11 cellular contexts compared by ENCODE assay signal in the genomic region with DNA sequence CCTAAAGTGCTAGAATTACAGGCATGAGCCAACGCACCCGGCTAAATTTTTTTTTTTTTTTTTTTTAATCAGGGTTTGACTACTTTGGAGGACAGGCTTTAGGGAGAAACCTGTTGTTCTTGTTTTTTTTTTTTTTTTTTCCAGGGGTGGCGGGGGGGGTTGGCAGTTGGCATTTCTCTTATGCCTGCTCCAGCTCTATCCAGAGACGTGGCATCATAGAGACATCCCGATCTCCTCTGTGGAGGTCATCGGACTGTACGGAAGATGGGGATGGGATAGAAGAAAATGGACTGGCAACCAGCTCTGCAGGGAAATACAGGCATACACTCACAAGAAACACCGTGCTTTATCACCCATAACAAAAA.
DNase-seq lines count a peak whose midpoint lies in the region; ATAC-seq and TF ChIP-seq lines count a peak whose summit lies in the region.
"Had no signal": no experiment of that assay in that cellular context is flagged by ENCODE, and none has a peak within 500 bp of the region (broad histone marks: within the 10 kb centered on the region; RNA-seq: fewer than 3 reads in every experiment).

No MANE protein-coding gene starts in this region.

- H3K4me3 ChIP-seq in breast epithelium (peak overlapping the region; percentile 29 to 57 (median 46)), upper lobe of left lung (peak overlapping the region in 3 of 4 donors; percentile 14 to 46 (median 35)), foreskin fibroblast (ENCODE audit: low read depth in 1 of 2, low read length in 2 of 2) (peak overlapping the region in 1 of 2 donors; percentile 33)

- H3K9me3 ChIP-seq in breast epithelium (no peaks in the 10 kb centered on the region), upper lobe of left lung (no peaks in the 10 kb centered on the region)

- 41 to 66% methylated on average over 8 of the region's 8 CpGs for WGBS in upper lobe of left lung, 2 donors

- H3K36me3 ChIP-seq in breast epithelium (no peaks in the 10 kb centered on the region), upper lobe of left lung (no peaks in the 10 kb centered on the region)

- no peak overlapping the region for H3K4me3 Mint-ChIP-seq in mesothelial cell of epicardium

- peaks cover 0 to 10% of the 10 kb centered on the region in 2 donors for H3K4me1 ChIP-seq in breast epithelium
- H3K4me1 ChIP-seq in upper lobe of left lung, result peaks cover 28 to 39% (median 31%) of the 10 kb centered on the region in 4 donors

- H3K4me1 Mint-ChIP-seq in mesothelial cell of epicardium, result peaks cover 16% of the 10 kb centered on the region

- TF ChIP-seq CTCF in breast epithelium (IDR thresholded peaks at IDR 0.05), result no peak
- no peak for TF ChIP-seq CTCF in mesothelial cell of epicardium (IDR thresholded peaks at IDR 0.05; ENCODE audit: unreplicated experiment)
- no peak for TF ChIP-seq CTCF in upper lobe of left lung (IDR thresholded peaks at IDR 0.05)
- TF ChIP-seq CTCF in foreskin fibroblast (IDR thresholded peaks at IDR 0.05; ENCODE audit: low read depth, low read length), result no peak

- ATAC-seq in Right ventricle myocardium superior (ENCODE audit: poor library complexity) (peak; percentile 26), upper lobe of left lung (ENCODE audit: low FRiP score in 2 of 2) (peak in 1 of 2 donors; percentile 56)

- DNase-seq in Right ventricle myocardium superior, result no peak
- no peak for DNase-seq in cardiac septum (ENCODE audit: low spot score)
- no peak for DNase-seq in breast epithelium (ENCODE audit: low spot score in 2 of 2)
- DNase-seq in mesothelial cell of epicardium (ENCODE audit: low spot score in 2 of 2, unreplicated experiment in 2 of 2), result no peak
- DNase-seq in upper lobe of left lung, result no peak
- DNase-seq in stimulated activated CD4-positive, alpha-beta T cell treated with anti-CD3 and anti-CD28 coated beads, Interleukin-4, amount 100 ng/mL, for 1 hour, result no peak
- DNase-seq in islet precursor cell, result no peak
- no peak for DNase-seq in foreskin fibroblast
- DNase-seq: effector memory CD4-positive, alpha-beta T cell; NCI-H2227 treated with DMSO at 0.1 percent for 48 hours; stimulated activated naive CD4-positive, alpha-beta T cell treated with Interleukin-2 at 50 U/mL for 16 hours had no signal

- peak overlapping the region; percentile 78 for H3K27ac Mint-ChIP-seq in mesothelial cell of epicardium

- no peaks in the 10 kb centered on the region for H3K27me3 ChIP-seq in breast epithelium
- no peaks in the 10 kb centered on the region for H3K27me3 ChIP-seq in upper lobe of left lung

- TF ChIP-seq POLR2A in breast epithelium (IDR thresholded peaks at IDR 0.05) (no peak), upper lobe of left lung (IDR thresholded peaks at IDR 0.05) (no peak)

- H3K27ac ChIP-seq in breast epithelium, result peak overlapping the region; percentile 40 to 49
- H3K27ac ChIP-seq in upper lobe of left lung, result peak overlapping the region; percentile 37 to 77 (median 69)

- H3K27me3 Mint-ChIP-seq in mesothelial cell of epicardium (ENCODE audit: low read depth), result no peaks in the 10 kb centered on the region

- peaks cover 7% of the 10 kb centered on the region for H3K9me3 Mint-ChIP-seq in mesothelial cell of epicardium

- intact Hi-C loops in Right ventricle myocardium superior (cut with DNase I), result loop anchor here (10.0 kb wide), 1 partner anchor 57 kb away; no protein-coding TSS in a partner anchor
- intact Hi-C loops in cardiac septum (cut with DNase I), result no loop called here
- intact Hi-C loops in breast epithelium (cut with DNase I; ENCODE audit: low total_unique reads), result no loop called here

- no peak for TF ChIP-seq EP300 in upper lobe of left lung (IDR thresholded peaks at IDR 0.05)

- H3K36me3 Mint-ChIP-seq in mesothelial cell of epicardium, result peaks cover 7% of the 10 kb centered on the region
